17 cellular contexts compared by ENCODE assay signal in the genomic region with DNA sequence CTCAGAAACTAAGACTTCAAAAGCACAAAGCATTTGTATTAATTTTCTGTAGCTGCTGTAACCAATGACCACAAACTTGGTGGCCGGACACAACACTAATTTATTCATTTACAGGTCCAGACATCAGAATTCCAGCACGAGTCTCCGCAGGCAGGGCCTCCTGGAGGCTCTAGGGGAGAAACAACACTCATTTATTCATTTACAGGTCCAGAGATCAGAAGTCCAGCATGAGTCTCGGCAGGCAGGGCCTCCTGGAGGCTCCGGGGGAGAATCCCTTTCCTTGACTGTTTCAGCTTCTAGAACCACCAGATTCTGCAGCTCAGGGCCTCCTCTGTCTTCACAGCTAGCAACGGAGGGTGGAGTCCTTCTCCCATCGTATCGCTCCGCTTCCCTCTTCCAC.
"Had no signal": no experiment of that assay in that cellular context is flagged by ENCODE, and none has a peak within 500 bp of the region (broad histone marks: within the 10 kb centered on the region; RNA-seq: fewer than 3 reads in every experiment).

No MANE protein-coding gene starts in this region.

- H3K4me3 Mint-ChIP-seq: activated B cell treated with CpG ODN at 0.5 μM for 24 hours; activated CD8-positive, alpha-beta T cell treated with anti-CD3 and anti-CD28 coated beads for 36 hours; central memory CD8-positive, alpha-beta T cell; dendritic cell treated with granulocyte-macrophage colony-stimulating factor and Interleukin-4, amounts not matched to agents 40 ng/mL and 50 ng/mL, for 4 days; nephron progenitor cell; stimulated activated naive B cell treated with anti-CD40 and anti-IgM and Interleukin-4, amounts not matched to agents 10 μg/mL and 1 μg/mL and 100 μg/mL, for 72 hours had no signal

- H3K9me3 Mint-ChIP-seq: activated B cell treated with CpG ODN at 0.5 μM for 24 hours; activated CD8-positive, alpha-beta T cell treated with anti-CD3 and anti-CD28 coated beads for 36 hours; central memory CD8-positive, alpha-beta T cell; dendritic cell treated with granulocyte-macrophage colony-stimulating factor and Interleukin-4, amounts not matched to agents 40 ng/mL and 50 ng/mL, for 4 days; stimulated activated naive B cell treated with anti-CD40 and anti-IgM and Interleukin-4, amounts not matched to agents 10 μg/mL and 1 μg/mL and 100 μg/mL, for 72 hours had no signal

- DNase-seq: activated B cell treated with CpG ODN at 0.5 μM for 24 hours; activated CD4-positive, alpha-beta T cell treated with anti-CD3 and anti-CD28 coated beads for 48 hours; activated CD8-positive, alpha-beta T cell treated with anti-CD3 and anti-CD28 coated beads for 36 hours; activated naive CD4-positive, alpha-beta T cell; activated T-cell treated with anti-CD3 and anti-CD28 coated beads for 4 hours; anterior cingulate cortex; brain microvascular endothelial cell; effector memory CD4-positive, alpha-beta T cell; foreskin fibroblast; hypothalamus; nephron progenitor cell; stimulated activated naive B cell treated with anti-CD40 and anti-IgM and Interleukin-4, amounts not matched to agents 10 μg/mL and 1 μg/mL and 100 μg/mL, for 72 hours; substantia nigra; T-helper 2 cell had no signal

- H3K27ac Mint-ChIP-seq: activated B cell treated with CpG ODN at 0.5 μM for 24 hours; activated CD8-positive, alpha-beta T cell treated with anti-CD3 and anti-CD28 coated beads for 36 hours; dendritic cell treated with granulocyte-macrophage colony-stimulating factor and Interleukin-4, amounts not matched to agents 40 ng/mL and 50 ng/mL, for 4 days; nephron progenitor cell; stimulated activated naive B cell treated with anti-CD40 and anti-IgM and Interleukin-4, amounts not matched to agents 10 μg/mL and 1 μg/mL and 100 μg/mL, for 72 hours had no signal

- H3K36me3 ChIP-seq: brain microvascular endothelial cell, tibial nerve had no signal

- H3K27me3 ChIP-seq: brain microvascular endothelial cell, tibial nerve had no signal

- H3K4me3 ChIP-seq: tibial nerve had no signal

- H3K4me1 ChIP-seq: tibial nerve had no signal

- ATAC-seq: activated CD8-positive, alpha-beta T cell treated with anti-CD3 and anti-CD28 coated beads for 36 hours; stimulated activated naive B cell treated with anti-CD40 and anti-IgM and Interleukin-4, amounts not matched to agents 10 μg/mL and 1 μg/mL and 100 μg/mL, for 72 hours had no signal

- H3K27ac ChIP-seq: brain microvascular endothelial cell, tibial nerve had no signal

- H3K36me3 Mint-ChIP-seq: stimulated activated naive B cell treated with anti-CD40 and anti-IgM and Interleukin-4, amounts not matched to agents 10 μg/mL and 1 μg/mL and 100 μg/mL, for 72 hours had no signal

- H3K4me1 Mint-ChIP-seq: activated B cell treated with CpG ODN at 0.5 μM for 24 hours; central memory CD8-positive, alpha-beta T cell; nephron progenitor cell had no signal
